In genomic region chr2:12727085-12727484, GRCh38 we compare ENCODE assay signal across 13 cellular contexts. TPM values are rescaled to one million over a fixed set of nuclear protein-coding genes. Genes with fewer than 3 reads are reported as not detected.
DNase-seq lines count a peak whose midpoint lies in the region; ATAC-seq and TF ChIP-seq lines count a peak whose summit lies in the region.
"Had no signal": no experiment of that assay in that cellular context is flagged by ENCODE, and none has a peak within 500 bp of the region (broad histone marks: within the 10 kb centered on the region; RNA-seq: fewer than 3 reads in every experiment).

No MANE protein-coding gene starts in this region.

- peak overlapping the region; percentile 47 for H3K27ac ChIP-seq in CD4-positive, alpha-beta memory T cell (ENCODE audit: low read depth, low read length)
- H3K27ac ChIP-seq in HCT116 (ENCODE audit: low read depth, low read length) (no peak overlapping the region), breast epithelium (peak overlapping the region; percentile 8 to 45), ascending aorta (no peak overlapping the region)
- H3K27ac ChIP-seq: tibial artery had no signal

- ATAC-seq in HCT116, result peak; percentile 81
- ATAC-seq in natural killer cell treated with Interleukin-12 subunit alpha and Interleukin-12 subunit beta and Interleukin-15 and Interleukin-18, amount 100 ng/mL, for 72 hours, result no peak

- no peak overlapping the region for H3K9ac ChIP-seq in HCT116 (ENCODE audit: low read length)

- no peak overlapping the region for H3K4me3 ChIP-seq in CD4-positive, alpha-beta memory T cell (ENCODE audit: low read length in 2 of 2)
- H3K4me3 ChIP-seq in HCT116 (replicated peaks in 1 of 2; ENCODE audit: low read depth in 1 of 2, low read length in 2 of 2), result no peak overlapping the region
- H3K4me3 ChIP-seq in breast epithelium, result no peak overlapping the region
- no peak overlapping the region for H3K4me3 ChIP-seq in ascending aorta
- H3K4me3 ChIP-seq: tibial artery had no signal

- H3K9me3 ChIP-seq in CD4-positive, alpha-beta memory T cell (ENCODE audit: control insufficient read depth in 1 of 2, low read length in 2 of 2), result no peaks in the 10 kb centered on the region
- H3K9me3 ChIP-seq in HCT116 (ENCODE audit: control insufficient read depth in 1 of 2, insufficient read depth in 1 of 2, low read depth in 1 of 2, low read length in 2 of 2) (no peaks in the 10 kb centered on the region), breast epithelium (no peaks in the 10 kb centered on the region), ascending aorta (no peaks in the 10 kb centered on the region)
- H3K9me3 ChIP-seq: tibial artery had no signal

- H3K9me3 Mint-ChIP-seq in CD4-positive, alpha-beta memory T cell, result no peaks in the 10 kb centered on the region
- H3K9me3 Mint-ChIP-seq in natural killer cell treated with Interleukin-12 subunit alpha and Interleukin-12 subunit beta and Interleukin-15 and Interleukin-18, amount 100 ng/mL, for 72 hours, result no peaks in the 10 kb centered on the region

- peaks cover 100% of the 10 kb centered on the region for H3K4me1 ChIP-seq in CD4-positive, alpha-beta memory T cell (ENCODE audit: insufficient read depth, low read length)
- peaks cover 3 to 22% of the 10 kb centered on the region in 2 experiments for H3K4me1 ChIP-seq in HCT116 (ENCODE audit: control insufficient read depth in 1 of 2, insufficient read depth in 2 of 2, low read length in 2 of 2)
- no peaks in the 10 kb centered on the region for H3K4me1 ChIP-seq in breast epithelium
- peaks cover 0 to 2% of the 10 kb centered on the region in 2 donors for H3K4me1 ChIP-seq in ascending aorta

- H3K4me3 Mint-ChIP-seq in CD4-positive, alpha-beta memory T cell, result peak overlapping the region in 6 of 8 donors; percentile 68 to 86 (median 78)
- H3K4me3 Mint-ChIP-seq in natural killer cell treated with Interleukin-12 subunit alpha and Interleukin-12 subunit beta and Interleukin-15 and Interleukin-18, amount 100 ng/mL, for 72 hours, result peak overlapping the region; percentile 79

- H4K20me1 ChIP-seq in HCT116 (ENCODE audit: insufficient read depth), result no peaks in the 10 kb centered on the region

- H3K36me3 Mint-ChIP-seq in CD4-positive, alpha-beta memory T cell, result peaks cover 82 to 96% of the 10 kb centered on the region in 2 donors
- peaks cover 7% of the 10 kb centered on the region for H3K36me3 Mint-ChIP-seq in natural killer cell treated with Interleukin-12 subunit alpha and Interleukin-12 subunit beta and Interleukin-15 and Interleukin-18, amount 100 ng/mL, for 72 hours

- TF ChIP-seq CTCF in HCT116 (IDR thresholded peaks at IDR 0.05 in 2 of 3, conservative IDR thresholded peaks at IDR 0.05 in 1 of 3; ENCODE audit: borderline replicate concordance in 1 of 3, insufficient read depth in 1 of 3, low read depth in 2 of 3, low read length in 2 of 3) (no peak), breast epithelium (IDR thresholded peaks at IDR 0.05) (no peak), ascending aorta (IDR thresholded peaks at IDR 0.05) (no peak)

- peak overlapping the region; percentile 82 to 96 (median 91) for H3K27ac Mint-ChIP-seq in CD4-positive, alpha-beta memory T cell
- H3K27ac Mint-ChIP-seq in natural killer cell treated with Interleukin-12 subunit alpha and Interleukin-12 subunit beta and Interleukin-15 and Interleukin-18, amount 100 ng/mL, for 72 hours, result peak overlapping the region; percentile 38 to 95

- RAD21 ChIA-PET in HCT116 (lab: Charles Lee; ENCODE audit: low non-redundant PET in 1 of 2, low total read pairs in 2 of 2, uncharacterized antibody in 2 of 2, unreplicated experiment in 2 of 2), result no interaction called here

- no peak for DNase-seq in CD4-positive, alpha-beta memory T cell
- DNase-seq in HCT116 (ENCODE audit: low read depth, low spot score), result no peak
- no peak for DNase-seq in breast epithelium (ENCODE audit: low spot score in 2 of 2)
- DNase-seq in natural killer cell treated with Interleukin-12 subunit alpha and Interleukin-12 subunit beta and Interleukin-15 and Interleukin-18, amount 100 ng/mL, for 72 hours (ENCODE audit: low spot score), result no peak
- DNase-seq in ascending aorta (ENCODE audit: low spot score in 2 of 2), result no peak
- no peak for DNase-seq in GM19240 (ENCODE audit: insufficient read length, low spot score)
- DNase-seq in RKO (ENCODE audit: low spot score), result no peak
- DNase-seq: activated naive CD4-positive, alpha-beta T cell treated with anti-CD3 and anti-CD28 coated beads, Interleukin-2, amount 50 U/mL, for 16 hours; kidney glomerular epithelial cell; NCI-H2081 treated with DMSO at 0.1 percent for 48 hours; SHP77; stimulated activated CD4-positive, alpha-beta T cell treated with anti-CD3 and anti-CD28 coated beads, Interleukin-1b, Interleukin-23, amount 100 ng/mL, for 48 hours; tibial artery had no signal

- no peaks in the 10 kb centered on the region for H3K27me3 Mint-ChIP-seq in CD4-positive, alpha-beta memory T cell
- no peaks in the 10 kb centered on the region for H3K27me3 Mint-ChIP-seq in natural killer cell treated with Interleukin-12 subunit alpha and Interleukin-12 subunit beta and Interleukin-15 and Interleukin-18, amount 100 ng/mL, for 72 hours

- POLR2A ChIA-PET in CD4-positive, alpha-beta memory T cell (lab: Charles Lee; ENCODE audit: partially characterized antibody), result interaction anchor here (2.0 to 7.0 kb wide), 2 partner anchors 10 to 18 kb away, joined by 14 to 105 read pairs; partner anchors contain the start of gene TRIB2
- POLR2A ChIA-PET in HCT116 (lab: Charles Lee), result no interaction called here

- H3K9me2 ChIP-seq in HCT116 (ENCODE audit: insufficient read depth), result no peaks in the 10 kb centered on the region

- TF ChIP-seq POLR2A in HCT116 (IDR thresholded peaks at IDR 0.05; ENCODE audit: borderline replicate concordance, extremely low read depth, insufficient read depth, insufficient read length) (no peak), breast epithelium (IDR thresholded peaks at IDR 0.05) (no peak)

- no peak for TF ChIP-seq RAD21 in HCT116 (IDR thresholded peaks at IDR 0.05; ENCODE audit: low read depth)

- no peaks in the 10 kb centered on the region for H3K27me3 ChIP-seq in CD4-positive, alpha-beta memory T cell (ENCODE audit: insufficient read depth, low read length)
- no peaks in the 10 kb centered on the region for H3K27me3 ChIP-seq in HCT116 (ENCODE audit: insufficient read depth, low read length)
- no peaks in the 10 kb centered on the region for H3K27me3 ChIP-seq in breast epithelium
- no peaks in the 10 kb centered on the region for H3K27me3 ChIP-seq in ascending aorta
- H3K27me3 ChIP-seq: tibial artery had no signal

- peaks cover 69% of the 10 kb centered on the region for H3K36me3 ChIP-seq in CD4-positive, alpha-beta memory T cell (ENCODE audit: insufficient read depth, low read length)
- H3K36me3 ChIP-seq in HCT116 (ENCODE audit: control insufficient read depth in 1 of 2, insufficient read depth in 2 of 2, low read length in 2 of 2) (no peaks in the 10 kb centered on the region), breast epithelium (no peaks in the 10 kb centered on the region), ascending aorta (peaks cover 26 to 28% of the 10 kb centered on the region in 2 donors)

- intact Hi-C loops in CD4-positive, alpha-beta memory T cell (cut with micrococcal nuclease), result no loop called here
- intact Hi-C loops in HCT116 (cut with micrococcal nuclease) (no loop called here), breast epithelium (cut with DNase I; ENCODE audit: low total_unique reads) (no loop called here), ascending aorta (cut with DNase I) (no loop called here)

- CTCF ChIA-PET in CD4-positive, alpha-beta memory T cell (lab: Charles Lee; ENCODE audit: partially characterized antibody), result interaction anchor here (1.3 to 5.9 kb wide), 3 partner anchors 10 to 279 kb away, joined by 7 to 56 read pairs (median 49); partner anchors contain the start of gene TRIB2
- CTCF ChIA-PET in HCT116 (lab: Charles Lee), result no interaction called here

- H3K79me2 ChIP-seq in HCT116 (ENCODE audit: insufficient read depth, low read length), result no peaks in the 10 kb centered on the region

- H2AFZ ChIP-seq in HCT116 (ENCODE audit: low read depth, low read length, poor library complexity, severe bottlenecking), result no peak overlapping the region

- peaks cover 73 to 99% (median 94%) of the 10 kb centered on the region in 4 donors for H3K4me1 Mint-ChIP-seq in CD4-positive, alpha-beta memory T cell
- peaks cover 79 to 87% of the 10 kb centered on the region in 2 donors for H3K4me1 Mint-ChIP-seq in natural killer cell treated with Interleukin-12 subunit alpha and Interleukin-12 subunit beta and Interleukin-15 and Interleukin-18, amount 100 ng/mL, for 72 hours (ENCODE audit: low read depth in 2 of 2)

- no TSS peak for BruUV-seq in HCT116 (replicated peaks; lab: Mats Ljungman, UMichigan)

- H3K4me2 ChIP-seq in HCT116 (ENCODE audit: low read length), result peak overlapping the region; percentile 34

TF ChIP-seq in HCT116, 20 proteins besides CTCF, POLR2A, EP300 and RAD21:
- TF ChIP-seq, protein P1, sequence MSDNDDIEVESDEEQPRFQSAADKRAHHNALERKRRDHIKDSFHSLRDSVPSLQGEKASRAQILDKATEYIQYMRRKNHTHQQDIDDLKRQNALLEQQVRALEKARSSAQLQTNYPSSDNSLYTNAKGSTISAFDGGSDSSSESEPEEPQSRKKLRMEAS (IDR thresholded peaks at IDR 0.05), result no peak
- TF ChIP-seq FOSL1 (IDR thresholded peaks at IDR 0.05; ENCODE audit: low read depth) (peak; percentile 44), SP1 (IDR thresholded peaks at IDR 0.05; ENCODE audit: low read depth) (peak; percentile 11; the same call in 1 of the 2 replicates), JUND (IDR thresholded peaks at IDR 0.05) (peak; percentile 25; the same call in 1 of the 2 replicates)

RNA-seq across cellular contexts. Expression of gene TRIB2, which starts 10.3 kb away (rescaled TPM):
- 100 to 1,000 TPM; 123 to 126 TPM for total RNA-seq in CD4-positive, alpha-beta memory T cell
- 10 to 100 TPM; 73.8 to 79.0 TPM for polyA plus RNA-seq in CD4-positive, alpha-beta memory T cell
- 12.4 TPM for total RNA-seq in HCT116 (2021; ENCODE audit: unreplicated experiment)
- polyA plus RNA-seq in HCT116 (2012), result 10.9 and 11.7 TPM in 2 replicates
- total RNA-seq in breast epithelium, result 10 to 100 TPM; 17.6 to 62.9 (median 49.6) TPM
- total RNA-seq in natural killer cell treated with Interleukin-12 subunit alpha and Interleukin-12 subunit beta and Interleukin-15 and Interleukin-18, amount 100 ng/mL, for 72 hours, result 10 to 100 TPM in 1 of 2 donors, 1 to 10 TPM in 1; 8.7 to 12.3 TPM
- total RNA-seq in ascending aorta, result 55.6 TPM

Comparison
In these comparisons a context has a peak if more than half of its experiments do, and no peak if none do; other contexts are left out.
1. H3K27ac ChIP-seq: peak in CD4-positive, alpha-beta memory T cell (single experiment) and breast epithelium (2 of 2); none in HCT116 (single experiment) and ascending aorta (0 of 2).